Comparison of ENCODE assay signal across 20 cellular contexts in genomic region chr1:9308236-9308635, GRCh38. TPM values are rescaled to one million over a fixed set of nuclear protein-coding genes. Genes with fewer than 3 reads are reported as not detected.
DNase-seq lines count a peak whose midpoint lies in the region; ATAC-seq, FAIRE-seq and TF ChIP-seq lines count a peak whose summit lies in the region.
"Had no signal": no experiment of that assay in that cellular context is flagged by ENCODE, and none has a peak within 500 bp of the region (broad histone marks: within the 10 kb centered on the region; RNA-seq: fewer than 3 reads in every experiment).

No MANE protein-coding gene starts in this region.

- H3K4me3 ChIP-seq in Panc1 (ENCODE audit: low read depth in 2 of 2, low read length in 2 of 2) (no peak overlapping the region), esophagus muscularis mucosa (no peak overlapping the region), osteoblast (ENCODE audit: insufficient read depth, low read length) (no peak overlapping the region), tibial artery (no peak overlapping the region), PC-3 (ENCODE audit: low read length) (no peak overlapping the region)
- H3K4me3 ChIP-seq: GM12878, GM23248, K562 had no signal

- H3K27ac ChIP-seq in Panc1 (ENCODE audit: low read length) (peak overlapping the region; percentile 15; the same call in 1 of the 2 replicates), esophagus muscularis mucosa (replicated peaks in 1 of 4) (peak overlapping the region in 3 of 4 donors; percentile 8 to 31 (median 27)), osteoblast (ENCODE audit: low read depth, low read length) (no peak overlapping the region), tibial artery (peak overlapping the region; percentile 51 to 56), PC-3 (ENCODE audit: low read length) (no peak overlapping the region)
- H3K27ac ChIP-seq: GM23248 had no signal

- no peak for DNase-seq in Panc1 (ENCODE audit: low read depth, low spot score)
- DNase-seq in esophagus muscularis mucosa (ENCODE audit: extremely low spot score): no peak
- DNase-seq in osteoblast (ENCODE audit: insufficient read length, low spot score, missing footprints): peak; percentile 46
- DNase-seq in tibial artery: no peak
- no peak for DNase-seq in PC-3
- no peak for DNase-seq in H54 (ENCODE audit: insufficient read length, low spot score)
- DNase-seq: ACHN; BE2C; Calu3; CD4-positive, alpha-beta memory T cell; EL; GM23248; HCEC 1CT; IMR-90 had no signal

- POLR2A ChIA-PET in Panc1 (lab: Charles Lee): no interaction called here
- POLR2A ChIA-PET in PC-3 (lab: Charles Lee; ENCODE audit: unreplicated experiment): no interaction called here

- H3K9me2 ChIP-seq in PC-3 (replicated peaks; ENCODE audit: low read length): no peaks in the 10 kb centered on the region

- WGBS in esophagus muscularis mucosa: 47% methylated on average over 3 of the region's 6 CpGs

- no peaks in the 10 kb centered on the region for H3K27me3 ChIP-seq in Panc1 (ENCODE audit: control insufficient read depth, insufficient read depth, low read length)
- H3K27me3 ChIP-seq in esophagus muscularis mucosa: no peaks in the 10 kb centered on the region
- no peaks in the 10 kb centered on the region for H3K27me3 ChIP-seq in osteoblast (ENCODE audit: insufficient read depth, low read length)
- H3K27me3 ChIP-seq in tibial artery: no peaks in the 10 kb centered on the region
- no peaks in the 10 kb centered on the region for H3K27me3 ChIP-seq in PC-3 (ENCODE audit: low read length)
- H3K27me3 ChIP-seq: BE2C had no signal

- H3F3A ChIP-seq in PC-3 (ENCODE audit: low read length, unreplicated experiment): no peaks in the 10 kb centered on the region

- H3K36me3 ChIP-seq in Panc1 (ENCODE audit: control insufficient read depth, insufficient read depth, low read length) (no peaks in the 10 kb centered on the region), esophagus muscularis mucosa (no peaks in the 10 kb centered on the region), osteoblast (ENCODE audit: insufficient read depth, low read length) (no peaks in the 10 kb centered on the region), tibial artery (no peaks in the 10 kb centered on the region), PC-3 (ENCODE audit: low read depth, low read length) (no peaks in the 10 kb centered on the region)
- H3K36me3 ChIP-seq: BE2C had no signal

- no peak for TF ChIP-seq EP300 in esophagus muscularis mucosa (IDR thresholded peaks at IDR 0.05)

- H3K4me2 ChIP-seq in osteoblast (ENCODE audit: insufficient read depth, low read length): no peak overlapping the region
- H3K4me2 ChIP-seq in PC-3 (ENCODE audit: low read length): no peak overlapping the region

- intact Hi-C loops in Panc1 (cut with micrococcal nuclease; ENCODE audit: unreplicated experiment): no loop called here
- intact Hi-C loops in esophagus muscularis mucosa (cut with DNase I): no loop called here
- intact Hi-C loops in tibial artery (cut with DNase I; ENCODE audit: low total_unique reads): no loop called here
- intact Hi-C loops in PC-3 (cut with micrococcal nuclease): no loop called here

- no peak for FAIRE-seq in H54 (lab: Jason Lieb, UNC)
- FAIRE-seq: A204.1, GM12878, HTR-8/SVneo, K562 had no signal

- in situ Hi-C loops in Panc1 (cut with HindIII; ENCODE audit: low pct_unique_long_range_greater_than_20kb, low sequenced_read_pairs): no loop called here

- peaks cover 39% of the 10 kb centered on the region for H3K4me1 ChIP-seq in Panc1 (ENCODE audit: control insufficient read depth, insufficient read depth, low read length)
- peaks cover 24 to 100% (median 97%) of the 10 kb centered on the region in 4 donors for H3K4me1 ChIP-seq in esophagus muscularis mucosa
- peaks cover 5% of the 10 kb centered on the region for H3K4me1 ChIP-seq in osteoblast (ENCODE audit: insufficient read depth, low read length)
- peaks cover 0 to 100% (median 94%) of the 10 kb centered on the region in 4 donors for H3K4me1 ChIP-seq in tibial artery
- peaks cover 6% of the 10 kb centered on the region for H3K4me1 ChIP-seq in PC-3 (ENCODE audit: insufficient read depth, low read length)
- H3K4me1 ChIP-seq: BE2C had no signal

- TF ChIP-seq CTCF in Panc1 (IDR thresholded peaks at IDR 0.05) (no peak), esophagus muscularis mucosa (IDR thresholded peaks at IDR 0.05) (no peak), osteoblast (IDR thresholded peaks at IDR 0.05; ENCODE audit: extremely low read depth, low read depth, low read length) (no peak), tibial artery (IDR thresholded peaks at IDR 0.05) (no peak), PC-3 (conservative IDR thresholded peaks at IDR 0.05; ENCODE audit: low read depth, low read length) (no peak)

- ATAC-seq in Panc1: no peak
- ATAC-seq in PC-3: no peak
- no peak for ATAC-seq in GM21619 (IDR thresholded peaks at IDR 0.05; ENCODE audit: unreplicated experiment)
- ATAC-seq in HG03159 (IDR thresholded peaks at IDR 0.05; ENCODE audit: unreplicated experiment): no peak
- ATAC-seq: GM12878, K562 had no signal

- H4K20me1 ChIP-seq in osteoblast (ENCODE audit: insufficient read depth, low read length) (peaks cover 87% of the 10 kb centered on the region), PC-3 (ENCODE audit: low read length) (peaks cover 51% of the 10 kb centered on the region)

- peaks cover 95% of the 10 kb centered on the region for H3K79me2 ChIP-seq in osteoblast (ENCODE audit: insufficient read depth, low read length)
- peaks cover 98% of the 10 kb centered on the region for H3K79me2 ChIP-seq in PC-3 (ENCODE audit: low read length)

- H3K9ac ChIP-seq in PC-3 (ENCODE audit: low read length): no peak overlapping the region
- H3K9ac ChIP-seq: GM23248 had no signal

- TF ChIP-seq POLR2A in esophagus muscularis mucosa (IDR thresholded peaks at IDR 0.05; ENCODE audit: low read depth): no peak
- TF ChIP-seq POLR2A in H54 (IDR thresholded peaks at IDR 0.05; ENCODE audit: low read depth, low read length): no peak

- CTCF ChIA-PET in Panc1 (lab: Charles Lee): interaction anchor here (0.6 kb wide), 1 partner anchor 183 kb away, joined by 3 read pairs; no protein-coding TSS in a partner anchor
- CTCF ChIA-PET in PC-3 (lab: Charles Lee): no interaction called here

- H2AFZ ChIP-seq in osteoblast (ENCODE audit: low read length): no peak overlapping the region
- H2AFZ ChIP-seq in PC-3 (ENCODE audit: low read length): no peak overlapping the region
- H2AFZ ChIP-seq: GM23248 had no signal

- H3K9me3 ChIP-seq in Panc1 (ENCODE audit: control insufficient read depth, insufficient read depth, low read depth, low read length) (no peaks in the 10 kb centered on the region), esophagus muscularis mucosa (no peaks in the 10 kb centered on the region), osteoblast (ENCODE audit: low read depth, low read length) (no peaks in the 10 kb centered on the region), tibial artery (no peaks in the 10 kb centered on the region), PC-3 (ENCODE audit: low read length) (no peaks in the 10 kb centered on the region)
- H3K9me3 ChIP-seq: BE2C had no signal

- BruUV-seq in Panc1 (replicated peaks; lab: Mats Ljungman, UMichigan) (no TSS peak), PC-3 (replicated peaks; lab: Mats Ljungman, UMichigan) (no TSS peak)

RNA-seq across cellular contexts. Expression of gene SPSB1, which starts 15.5 kb away (rescaled TPM):
- total RNA-seq in Panc1 (2021; ENCODE audit: unreplicated experiment) (73.7 TPM), esophagus muscularis mucosa (100 to 1,000 TPM in 2 of 4 donors, 10 to 100 TPM in 2; 61.0 to 104 (median 97.4) TPM), osteoblast (14.7 and 23.2 TPM in 2 replicates), PC-3 (2014; rRNA removed) (18.1 and 32.9 TPM in 2 replicates)
- polyA plus RNA-seq in Panc1 (2012; ENCODE audit: insufficient read length): 59.2 TPM

Comparison
In these comparisons a context has a peak if more than half of its experiments do, and no peak if none do; other contexts are left out.
1. H3K27ac ChIP-seq: peak in Panc1 (single experiment), esophagus muscularis mucosa (3 of 4) and tibial artery (2 of 2); none in osteoblast (single experiment) and PC-3 (single experiment).